ENCODE assay signal across 8 cellular contexts in genomic region chr6:32844839-32845372, GRCh38.
DNase-seq lines count a peak whose midpoint lies in the region; ATAC-seq and TF ChIP-seq lines count a peak whose summit lies in the region.

No MANE protein-coding gene starts in this region.

- ATAC-seq in GM18505 (IDR thresholded peaks at IDR 0.05; ENCODE audit: unreplicated experiment), result no peak
- no peak for ATAC-seq in RWPE2 (ENCODE audit: low read depth)
- no peak for ATAC-seq in HG03139 (IDR thresholded peaks at IDR 0.05; ENCODE audit: unreplicated experiment)

- H3K27me3 ChIP-seq in RWPE2 (ENCODE audit: insufficient read depth, poor library complexity, severe bottlenecking), result no peaks in the 10 kb centered on the region

- peak overlapping the region; percentile 62 for H3K4me3 ChIP-seq in RWPE2 (ENCODE audit: severe bottlenecking)
- H3K4me3 ChIP-seq in fibroblast of mammary gland (ENCODE audit: control insufficient read depth, low read depth, low read length), result peak overlapping the region; percentile 74
- peak overlapping the region; percentile 69 for H3K4me3 ChIP-seq in skeletal muscle cell (ENCODE audit: low read depth, low read length)

- TF ChIP-seq POLR2A in GM18505 (IDR thresholded peaks at IDR 0.05; ENCODE audit: borderline replicate concordance, extremely low read depth, insufficient read depth, insufficient read length), result peak; percentile 84

- DNase-seq in RWPE2 (ENCODE audit: low spot score) (no peak), fibroblast of mammary gland (ENCODE audit: low read depth) (no peak), skeletal muscle cell (ENCODE audit: low read depth) (no peak), NCI-H345 (lab: John Stamatoyannopoulos, UW) (no peak), GOT3 (lab: John Stamatoyannopoulos, UW) (no peak)
- no peak for DNase-seq in effector CD8-positive, alpha-beta T cell (lab: John Stamatoyannopoulos, UW)

- no peak for TF ChIP-seq CTCF in RWPE2 (IDR thresholded peaks at IDR 0.05; ENCODE audit: poor library complexity, severe bottlenecking)
- no peak for TF ChIP-seq CTCF in fibroblast of mammary gland (conservative IDR thresholded peaks at IDR 0.05; ENCODE audit: control insufficient read depth, insufficient read depth, low read depth, low read length)

- peak overlapping the region; percentile 50 for H3K27ac ChIP-seq in RWPE2 (ENCODE audit: poor library complexity, severe bottlenecking)

- H3K4me1 ChIP-seq in RWPE2 (ENCODE audit: insufficient read depth, poor library complexity, severe bottlenecking), result peaks cover 4% of the 10 kb centered on the region

- H3K36me3 ChIP-seq in RWPE2 (ENCODE audit: low read depth), result peaks cover 45% of the 10 kb centered on the region

- no peaks in the 10 kb centered on the region for H3K9me3 ChIP-seq in RWPE2 (ENCODE audit: severe bottlenecking)
